Comparison of ENCODE assay signal across 8 cellular contexts in genomic region chrX:130268500-130269170, GRCh38. TPM values are rescaled to one million over a fixed set of nuclear protein-coding genes. Genes with fewer than 3 reads are reported as not detected.
DNase-seq lines count a peak whose midpoint lies in the region; ATAC-seq, FAIRE-seq and TF ChIP-seq lines count a peak whose summit lies in the region.

A gene with protein sequence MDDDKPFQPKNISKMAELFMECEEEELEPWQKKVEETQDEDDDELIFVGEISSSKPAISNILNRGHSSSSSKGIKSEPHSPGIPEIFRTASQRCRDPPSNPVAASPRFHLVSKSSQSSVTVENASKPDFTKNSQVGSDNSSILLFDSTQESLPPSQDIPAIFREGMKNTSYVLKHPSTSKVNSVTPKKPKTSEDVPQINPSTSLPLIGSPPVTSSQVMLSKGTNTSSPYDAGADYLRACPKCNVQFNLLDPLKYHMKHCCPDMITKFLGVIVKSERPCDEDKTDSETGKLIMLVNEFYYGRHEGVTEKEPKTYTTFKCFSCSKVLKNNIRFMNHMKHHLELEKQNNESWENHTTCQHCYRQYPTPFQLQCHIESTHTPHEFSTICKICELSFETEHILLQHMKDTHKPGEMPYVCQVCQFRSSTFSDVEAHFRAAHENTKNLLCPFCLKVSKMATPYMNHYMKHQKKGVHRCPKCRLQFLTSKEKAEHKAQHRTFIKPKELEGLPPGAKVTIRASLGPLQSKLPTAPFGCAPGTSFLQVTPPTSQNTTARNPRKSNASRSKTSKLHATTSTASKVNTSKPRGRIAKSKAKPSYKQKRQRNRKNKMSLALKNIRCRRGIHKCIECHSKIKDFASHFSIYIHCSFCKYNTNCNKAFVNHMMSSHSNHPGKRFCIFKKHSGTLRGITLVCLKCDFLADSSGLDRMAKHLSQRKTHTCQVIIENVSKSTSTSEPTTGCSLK (minus strand): TSS chrX:130268899. CDS start chrX:130260449, 8,450 bp downstream.

- peaks cover 4 to 6% of the 10 kb centered on the region in 2 donors for H3K4me1 ChIP-seq in adrenal gland (replicated peaks in 1 of 2)

- peak in 3 of 6 experiments; percentile 7 to 14 (median 9) for TF ChIP-seq CTCF in adrenal gland (IDR thresholded peaks at IDR 0.05)

- intact Hi-C loops in adrenal gland (cut with DNase I) = no loop called here
- intact Hi-C loops in left cardiac atrium (cut with DNase I) = no loop called here
- intact Hi-C loops in posterior vena cava (cut with DNase I) = no loop called here

- DNase-seq in GM12892 (ENCODE audit: insufficient read length) (peak; percentile 64), NCI-H1417 treated with DMSO at 0.1 percent for 48 hours (lab: John Stamatoyannopoulos, UW) (peak; percentile 93), SW 1271 (lab: John Stamatoyannopoulos, UW) (peak; percentile 57 to 76), adrenal gland (peak; percentile 79 to 96 (median 90)), left cardiac atrium (peak; percentile 91), posterior vena cava (ENCODE audit: low spot score) (peak; percentile 97), ureter (ENCODE audit: low spot score) (peak; percentile 91)

- FAIRE-seq in GM12892 (lab: Jason Lieb, UNC) = peak; percentile 92

- H3K4me3 ChIP-seq in adrenal gland = peak within 1 kb of the TSS; percentile 8 to 59 (median 34)

- no peaks in the 10 kb centered on the region for H3K9me3 ChIP-seq in adrenal gland (replicated peaks in 1 of 3)

- no peaks in the 10 kb centered on the region for H3K36me3 ChIP-seq in adrenal gland (replicated peaks in 1 of 2)

- WGBS in adrenal gland, 4 donors = 2 to 48% (median 18%) methylated on average over 16 to 55 of the region's 55 CpGs

- no peaks in the 10 kb centered on the region for H3K27me3 ChIP-seq in adrenal gland

- ATAC-seq in HG02840 (IDR thresholded peaks at IDR 0.05; ENCODE audit: low FRiP score, unreplicated experiment) (peak; percentile 95), left cardiac atrium (peak; percentile 97 to 98)

- H3K27ac ChIP-seq in adrenal gland = peak within 1 kb of the TSS; percentile 54 to 88 (median 71)

- TF ChIP-seq POLR2A in GM12892 (IDR thresholded peaks at IDR 0.05; ENCODE audit: low read depth, low read length) (peak; percentile 98), adrenal gland (IDR thresholded peaks at IDR 0.05) (peak; percentile 86 to 89)

RNA-seq across cellular contexts. Expression of the gene that starts here (rescaled TPM):
- polyA plus RNA-seq in GM12892 (2012; ENCODE audit: missing spikeins) = 4.1 TPM
- total RNA-seq in adrenal gland = 1 to 10 TPM; 2.6 to 5.3 (median 4.2) TPM
- 1 to 10 TPM; 1.0 to 3.0 (median 1.4) TPM for polyA plus RNA-seq in adrenal gland
- total RNA-seq in left cardiac atrium = 1 to 10 TPM; 2.1 to 2.3 TPM
- total RNA-seq in posterior vena cava = 1 to 10 TPM; 4.4 to 4.7 TPM
- total RNA-seq in ureter = 8.3 TPM

Comparison
In these comparisons a context has a peak if more than half of its experiments do, and no peak if none do; other contexts are left out.
1. Peak in every context shown above with its lines: DNase-seq, ATAC-seq, H3K4me3 ChIP-seq and H3K27ac ChIP-seq.